In the genomic region with DNA sequence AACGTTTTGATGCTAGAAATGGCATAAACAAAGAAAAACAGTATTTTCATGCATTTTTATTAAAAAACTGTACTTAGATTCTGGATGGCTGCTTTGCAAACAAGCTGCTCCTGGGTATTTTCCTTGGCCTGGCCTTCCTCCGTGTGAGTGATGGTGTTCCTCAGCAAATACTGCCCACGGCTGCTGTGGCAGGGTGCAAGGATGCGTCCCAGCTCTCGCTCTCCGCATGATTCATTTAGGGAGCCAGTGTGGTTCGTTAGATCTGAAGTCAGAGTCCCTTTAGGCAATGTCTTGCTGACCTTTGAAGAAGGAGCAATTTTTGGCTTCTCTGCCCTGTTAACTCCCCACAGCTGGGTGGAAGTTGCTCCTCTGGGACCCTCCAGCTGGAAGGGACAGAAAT, we compare ENCODE assay signal across 24 cellular contexts. TPM values are rescaled to one million over a fixed set of nuclear protein-coding genes. Genes with fewer than 3 reads are reported as not detected.
DNase-seq lines count a peak whose midpoint lies in the region; ATAC-seq, FAIRE-seq and TF ChIP-seq lines count a peak whose summit lies in the region.
"Had no signal": no experiment of that assay in that cellular context is flagged by ENCODE, and none has a peak within 500 bp of the region (broad histone marks: within the 10 kb centered on the region; RNA-seq: fewer than 3 reads in every experiment).

No MANE protein-coding gene starts in this region.

- no peak overlapping the region for H3K4me2 ChIP-seq in K562 (ENCODE audit: insufficient read depth, low read length)
- H3K4me2 ChIP-seq: A549, GM23338 had no signal

- no peaks in the 10 kb centered on the region for H3K9me1 ChIP-seq in K562 (ENCODE audit: control insufficient read depth, insufficient read depth, low read length)

- peak; percentile 10 for DNase-seq in Caki2 (ENCODE audit: low read depth)
- no peak for DNase-seq in K562 (ENCODE audit: extremely low read depth in 1 of 4, low spot score in 3 of 4)
- peak; percentile 20 for DNase-seq in kidney tubule cell (ENCODE audit: low spot score)
- no peak for DNase-seq in progenitor cell of endocrine pancreas (ENCODE audit: low spot score, unreplicated experiment)
- DNase-seq in kidney glomerular epithelial cell (lab: John Stamatoyannopoulos, UW), result no peak
- DNase-seq in Caco-2, result no peak
- no peak for DNase-seq in CD4-positive, alpha-beta T cell
- DNase-seq: AML-193; CD4-positive, alpha-beta memory T cell; DMS 273 treated with DMSO at 0.1 percent for 48 hours; DMS53; DND-41; EL; H7; HFFc6 had no signal

- peak overlapping the region; percentile 36 for H3K27ac Mint-ChIP-seq in progenitor cell of endocrine pancreas
- H3K27ac Mint-ChIP-seq in Caco-2 (ENCODE audit: unreplicated experiment), result no peak overlapping the region
- H3K27ac Mint-ChIP-seq in CD4-positive, alpha-beta T cell, result no peak overlapping the region
- H3K27ac Mint-ChIP-seq: CD4-positive, alpha-beta memory T cell; GM23338; HFFc6 had no signal

- TF ChIP-seq RAD21 in K562 (CRISPR knock-in tag; conservative IDR thresholded peaks at IDR 0.05 in 1 of 2, IDR thresholded peaks at IDR 0.05 in 1 of 2), result no peak

- H3K27me3 Mint-ChIP-seq in progenitor cell of endocrine pancreas (peaks cover 10% of the 10 kb centered on the region), Caco-2 (ENCODE audit: insufficient read depth, unreplicated experiment) (peaks cover 8% of the 10 kb centered on the region)
- H3K27me3 Mint-ChIP-seq in CD4-positive, alpha-beta T cell, result no peaks in the 10 kb centered on the region
- H3K27me3 Mint-ChIP-seq: CD4-positive, alpha-beta memory T cell had no signal

- no peaks in the 10 kb centered on the region for H4K20me1 ChIP-seq in K562 (replicated peaks; ENCODE audit: control insufficient read depth, insufficient read depth, low read length)

- H3K9ac ChIP-seq in K562 (ENCODE audit: insufficient read depth in 1 of 2, low read depth in 2 of 2, low read length in 2 of 2), result peak overlapping the region in 1 of 2 experiments; percentile 29; a peak in 1 of 4 replicates

- WGBS in K562 (ENCODE audit: insufficient coverage, low coverage, missing lambda C conversion rate), result 65% methylated on average over 7 of the region's 7 CpGs

- H3K27ac ChIP-seq in K562 (ENCODE audit: extremely low read depth, low read depth, low read length), result no peak overlapping the region
- H3K27ac ChIP-seq in CD4-positive, alpha-beta T cell (ENCODE audit: low read depth, low read length), result no peak overlapping the region
- H3K27ac ChIP-seq: 22Rv1, A549, C4-2B, HL-60 had no signal

- TF ChIP-seq CTCF in K562 (IDR thresholded peaks at IDR 0.05 in 2 of 3, conservative IDR thresholded peaks at IDR 0.05 in 1 of 3; ENCODE audit: insufficient read depth in 2 of 3, low read depth in 1 of 3, low read length in 3 of 3) (no peak), progenitor cell of endocrine pancreas (IDR thresholded peaks at IDR 0.05; ENCODE audit: unreplicated experiment) (no peak), Caco-2 (IDR thresholded peaks at IDR 0.05; ENCODE audit: insufficient read depth in 1 of 2, low read depth in 1 of 2, low read length in 1 of 2, severe bottlenecking in 1 of 2, unreplicated experiment in 1 of 2) (no peak)
- TF ChIP-seq CTCF in CD4-positive, alpha-beta T cell (IDR thresholded peaks at IDR 0.05), result no peak

- H3K4me3 ChIP-seq in K562 (no peak overlapping the region), Caco-2 (ENCODE audit: low read depth, low read length) (no peak overlapping the region)
- H3K4me3 ChIP-seq: A549, GM23338 had no signal

- ATAC-seq in K562, result no peak
- ATAC-seq in GM18909 (IDR thresholded peaks at IDR 0.05; ENCODE audit: poor library complexity, unreplicated experiment), result no peak
- no peak for ATAC-seq in CD4-positive, alpha-beta T cell (ENCODE audit: poor library complexity)
- ATAC-seq: A549, GM23338, HCT116 had no signal

- no peaks in the 10 kb centered on the region for H3K36me3 ChIP-seq in K562 (ENCODE audit: control insufficient read depth, insufficient read depth, low read length)
- H3K36me3 ChIP-seq in Caco-2 (ENCODE audit: control insufficient read depth, insufficient read depth, low read length), result no peaks in the 10 kb centered on the region

- H3K36me3 Mint-ChIP-seq in progenitor cell of endocrine pancreas (ENCODE audit: insufficient read depth) (no peaks in the 10 kb centered on the region), Caco-2 (ENCODE audit: insufficient read depth, unreplicated experiment) (no peaks in the 10 kb centered on the region)
- no peaks in the 10 kb centered on the region for H3K36me3 Mint-ChIP-seq in CD4-positive, alpha-beta T cell (ENCODE audit: low read depth)
- H3K36me3 Mint-ChIP-seq: CD4-positive, alpha-beta memory T cell had no signal

- H3K4me1 Mint-ChIP-seq in progenitor cell of endocrine pancreas (ENCODE audit: low read depth), result peaks cover 10% of the 10 kb centered on the region
- no peaks in the 10 kb centered on the region for H3K4me1 Mint-ChIP-seq in Caco-2 (ENCODE audit: low read depth, unreplicated experiment)
- H3K4me1 Mint-ChIP-seq in CD4-positive, alpha-beta T cell (ENCODE audit: low read depth), result peaks cover 6% of the 10 kb centered on the region
- H3K4me1 Mint-ChIP-seq: CD4-positive, alpha-beta memory T cell had no signal

- TF ChIP-seq EP300 in K562 (IDR thresholded peaks at IDR 0.05; ENCODE audit: low read length), result no peak

- H3K4me3 Mint-ChIP-seq in progenitor cell of endocrine pancreas (ENCODE audit: low read depth), result no peak overlapping the region
- no peak overlapping the region for H3K4me3 Mint-ChIP-seq in Caco-2 (ENCODE audit: unreplicated experiment)
- H3K4me3 Mint-ChIP-seq in CD4-positive, alpha-beta T cell, result no peak overlapping the region
- H3K4me3 Mint-ChIP-seq: CD4-positive, alpha-beta memory T cell; GM23338; HFFc6 had no signal

- CTCF ChIA-PET in K562 (lab: Yijun Ruan, JAX; ENCODE audit: low intra/inter-chr PET ratio), result no interaction called here
- CTCF ChIA-PET in Caco-2 (lab: Charles Lee), result interaction anchor here (0.6 kb wide), 1 partner anchor 230 kb away, joined by 3 read pairs; no protein-coding TSS in a partner anchor
- CTCF ChIA-PET in CD4-positive, alpha-beta T cell (lab: Charles Lee), result no interaction called here

- POLR2A ChIA-PET in K562 (lab: Yijun Ruan, JAX) (interaction anchor here (0.6 to 1.5 kb wide), 2 partner anchors 8 to 18 kb away, joined by 3 to 4 read pairs; no protein-coding TSS in a partner anchor), Caco-2 (lab: Charles Lee) (no interaction called here)
- POLR2A ChIA-PET in CD4-positive, alpha-beta T cell (lab: Charles Lee), result no interaction called here

- H3K27me3 ChIP-seq in K562 (ENCODE audit: control insufficient read depth in 2 of 2, insufficient read depth in 2 of 2, low read length in 2 of 2) (no peaks in the 10 kb centered on the region), Caco-2 (replicated peaks; ENCODE audit: control insufficient read depth, insufficient read depth, low read length) (no peaks in the 10 kb centered on the region)
- H3K27me3 ChIP-seq in CD4-positive, alpha-beta T cell (ENCODE audit: control insufficient read depth, insufficient read depth, low read length), result no peaks in the 10 kb centered on the region

- TF ChIP-seq POLR2A in K562 (conservative IDR thresholded peaks at IDR 0.05), result no peak

- H3K9me3 Mint-ChIP-seq in progenitor cell of endocrine pancreas (ENCODE audit: low read depth) (no peaks in the 10 kb centered on the region), Caco-2 (ENCODE audit: unreplicated experiment) (no peaks in the 10 kb centered on the region)
- no peaks in the 10 kb centered on the region for H3K9me3 Mint-ChIP-seq in CD4-positive, alpha-beta T cell
- H3K9me3 Mint-ChIP-seq: GM23338, HFFc6 had no signal

- no peak for FAIRE-seq in K562 (lab: Jason Lieb, UNC)
- FAIRE-seq: A549, G401.6, GM12891 had no signal

- in situ Hi-C loops in Caki2 (cut with HindIII; ENCODE audit: low pct_unique_long_range_greater_than_20kb, low sequenced_read_pairs), result no loop called here
- in situ Hi-C loops in K562 (cut with MboI), result no loop called here

- H3K79me2 ChIP-seq in K562 (ENCODE audit: control insufficient read depth, insufficient read depth, low read length), result no peaks in the 10 kb centered on the region

- BruUV-seq in K562 (replicated peaks; lab: Mats Ljungman, UMichigan) (no TSS peak), Caco-2 (replicated peaks; lab: Mats Ljungman, UMichigan) (no TSS peak)

- intact Hi-C loops in K562 (cut with micrococcal nuclease), result no loop called here
- intact Hi-C loops in Caco-2 (cut with micrococcal nuclease; ENCODE audit: unreplicated experiment), result no loop called here
- intact Hi-C loops in CD4-positive, alpha-beta T cell (cut with DNase I, micrococcal nuclease), result no loop called here

- H2AFZ ChIP-seq in K562 (ENCODE audit: low read depth, low read length), result peak overlapping the region; percentile 41; the same call in 1 of the 2 replicates
- H2AFZ ChIP-seq: GM23338 had no signal

- H3K4me1 ChIP-seq in K562 (replicated peaks in 1 of 2; ENCODE audit: control insufficient read depth in 2 of 2, insufficient read depth in 2 of 2, low read length in 2 of 2) (peaks cover 3 to 5% of the 10 kb centered on the region in 2 experiments; a peak in 3 of 5 replicates), Caco-2 (no peaks in the 10 kb centered on the region)
- H3K4me1 ChIP-seq: A549 had no signal

- H3K9me3 ChIP-seq in K562 (replicated peaks; ENCODE audit: control insufficient read depth, insufficient read depth, low read depth, low read length) (no peaks in the 10 kb centered on the region), Caco-2 (no peaks in the 10 kb centered on the region)
- H3K9me3 ChIP-seq in CD4-positive, alpha-beta T cell (ENCODE audit: control insufficient read depth, low read length), result no peaks in the 10 kb centered on the region
- H3K9me3 ChIP-seq: A549 had no signal

RNA-seq across cellular contexts. Expression of gene CHST2, which starts 27.3 kb away (rescaled TPM):
- total RNA-seq in Caki2 (2014; rRNA removed; shearing (Covaris generic); ENCODE audit: low replicate concordance), result 13.1 and 15.1 TPM in 2 replicates
- 15.4 and 34.1 TPM in 2 replicates for total RNA-seq in K562 (2011; cell fraction: chromatin; rRNA removed; ENCODE audit: low replicate concordance)
- 40.4 and 52.0 TPM in 2 replicates for total RNA-seq in K562 (2011; cell fraction: nucleolus; rRNA removed)
- 27.5 and 32.1 TPM in 2 replicates for total RNA-seq in K562 (2011; cell fraction: nucleoplasm; rRNA removed)
- total RNA-seq in K562 (2014; rRNA removed), result 27.3 and 28.5 TPM in 2 replicates
- 10.6 and 10.7 TPM in 2 replicates for total RNA-seq in K562 (2014; rRNA removed; fragmentation: Illumina TruSeq; extraction: Trizol)
- 13.9 and 14.7 TPM in 2 replicates for total RNA-seq in K562 (2015; rRNA removed; fragmentation: Illumina TruSeq; extraction: Trizol)
- 55.1 and 60.3 TPM in 2 replicates for total RNA-seq in K562 (2021)
- polyA plus RNA-seq in K562 (2011; rRNA removed), result 8.0 and 13.7 TPM in 2 replicates
- 10.9 and 33.4 TPM in 2 replicates for polyA plus RNA-seq in K562 (2011; cell fraction: cytosol; rRNA removed)
- 19.2 and 52.4 TPM in 2 replicates for polyA plus RNA-seq in K562 (2011; cell fraction: nucleus; rRNA removed)
- 25.3 and 34.2 TPM in 2 replicates for polyA plus RNA-seq in K562 (2012)
- polyA plus RNA-seq in K562 (2014; fragmentation: Illumina TruSeq; extraction: Trizol), result 16.5 and 19.2 TPM in 2 replicates
- polyA plus RNA-seq in K562 (2014; fragmentation: Nextera tagmentation; extraction: Ambion mirVana), result 1 to 10 TPM; 3.4 to 3.7 TPM
- polyA plus RNA-seq in K562 (2014; rRNA removed), result 32.6 and 36.4 TPM in 2 replicates
- polyA minus RNA-seq in K562 (2011; rRNA and poly(A)+ RNA removed), result 4.3 and 8.8 TPM in 2 replicates
- polyA minus RNA-seq in K562 (2011; cell fraction: cytosol; rRNA and poly(A)+ RNA removed), result 17.7 and 18.6 TPM in 2 replicates
- polyA minus RNA-seq in K562 (2011; cell fraction: nucleus; rRNA and poly(A)+ RNA removed), result 21.2 and 23.4 TPM in 2 replicates
- 10.8 and 13.2 TPM in 2 replicates for total RNA-seq in progenitor cell of endocrine pancreas
- not detected in 2 replicates for total RNA-seq in Caco-2 (2022)
- total RNA-seq in CD4-positive, alpha-beta T cell, result 1 to 10 TPM; 2.0 TPM

Comparison
In these comparisons a context has a peak if more than half of its experiments do, and no peak if none do; other contexts are left out.
1. DNase-seq: peak in Caki2 (single experiment) and kidney tubule cell (single experiment); none in K562 (0 of 4), progenitor cell of endocrine pancreas (single experiment), kidney glomerular epithelial cell (single experiment), Caco-2 (0 of 2) and CD4-positive, alpha-beta T cell (0 of 10).